In genomic region chr17:78360371-78361226, GRCh38 we compare ENCODE assay signal across 1 cellular context.
TF ChIP-seq lines count a peak whose summit lies in the region.

No MANE protein-coding gene starts in this region.

TF ChIP-seq in GM12878, 131 proteins besides CTCF, POLR2A, EP300 and RAD21 (continued from another document):
- TF ChIP-seq CUX1 (IDR thresholded peaks at IDR 0.05; ENCODE audit: insufficient replicate concordance, low read depth, low read length), result no peak
- TF ChIP-seq ELK1 (IDR thresholded peaks at IDR 0.05; ENCODE audit: low read depth, low read length), result no peak
- TF ChIP-seq TCF3 (IDR thresholded peaks at IDR 0.05; ENCODE audit: borderline replicate concordance, insufficient read depth, low read depth, low read length), result peak; percentile 44; the same call in 1 of the 2 replicates
- no peak for TF ChIP-seq ZSCAN29 (IDR thresholded peaks at IDR 0.05)
- no peak for TF ChIP-seq SKIL (IDR thresholded peaks at IDR 0.05; ENCODE audit: low read depth, poor library complexity, severe bottlenecking)
- no peak for TF ChIP-seq RFX5 (IDR thresholded peaks at IDR 0.05; ENCODE audit: low read depth, low read length)
- TF ChIP-seq ZNF687 (IDR thresholded peaks at IDR 0.05), result no peak
- no peak for TF ChIP-seq NFIC (IDR thresholded peaks at IDR 0.05; ENCODE audit: low read depth, low read length)
- TF ChIP-seq CHD1 (IDR thresholded peaks at IDR 0.05; ENCODE audit: low read depth, low read length), result no peak
- TF ChIP-seq DPF2 (IDR thresholded peaks at IDR 0.05), result peak; percentile 83
- TF ChIP-seq TARDBP (IDR thresholded peaks at IDR 0.05; ENCODE audit: borderline replicate concordance), result no peak
- TF ChIP-seq POLR2AphosphoS2 (IDR thresholded peaks at IDR 0.05; ENCODE audit: low read depth, low read length), result no peak
- no peak for TF ChIP-seq ZNF592 (IDR thresholded peaks at IDR 0.05)
- TF ChIP-seq FOXM1 (IDR thresholded peaks at IDR 0.05; ENCODE audit: low read depth, low read length), result no peak
- TF ChIP-seq CBFB (IDR thresholded peaks at IDR 0.05; ENCODE audit: low read depth), result no peak
- TF ChIP-seq ETV6 (conservative IDR thresholded peaks at IDR 0.05 in 1 of 2, IDR thresholded peaks at IDR 0.05 in 1 of 2; ENCODE audit: borderline replicate concordance in 1 of 2, low read depth in 1 of 2), result no peak
- TF ChIP-seq MTA2 (IDR thresholded peaks at IDR 0.05; ENCODE audit: low read depth), result 0 out of 2 replicates have a peak, but pooled peaks have one; percentile 42
- TF ChIP-seq MLLT1 (IDR thresholded peaks at IDR 0.05), result 0 out of 2 replicates have a peak, but pooled peaks have one; percentile 24
- TF ChIP-seq YY1 (IDR thresholded peaks at IDR 0.05; ENCODE audit: low read depth, low read length), result peak; percentile 83
- peak; percentile 41 for TF ChIP-seq NKRF (conservative IDR thresholded peaks at IDR 0.05)
- no peak for TF ChIP-seq SUZ12 (IDR thresholded peaks at IDR 0.05; ENCODE audit: unreplicated experiment)
- TF ChIP-seq HCFC1 (IDR thresholded peaks at IDR 0.05; ENCODE audit: low read length), result no peak; the same call in 1 of the 2 replicates
- TF ChIP-seq ZBTB33 (IDR thresholded peaks at IDR 0.05), result no peak
- TF ChIP-seq ZNF622 (IDR thresholded peaks at IDR 0.05), result no peak
- TF ChIP-seq RBBP5 (conservative IDR thresholded peaks at IDR 0.05), result no peak
- TF ChIP-seq RUNX3 (IDR thresholded peaks at IDR 0.05; ENCODE audit: low read length), result no peak
- no peak for TF ChIP-seq SIX5 (IDR thresholded peaks at IDR 0.05; ENCODE audit: low read depth, low read length, severe bottlenecking)
- no peak for TF ChIP-seq BRCA1 (IDR thresholded peaks at IDR 0.05; ENCODE audit: low read depth, low read length)
- TF ChIP-seq ZNF384 (IDR thresholded peaks at IDR 0.05; ENCODE audit: borderline replicate concordance, low read depth, low read length), result no peak
- no peak for TF ChIP-seq CHD2 (IDR thresholded peaks at IDR 0.05; ENCODE audit: borderline replicate concordance, low read depth, low read length)
